8 cellular contexts compared by ENCODE assay signal in genomic region chr11:92886243-92886905, GRCh38.
DNase-seq lines count a peak whose midpoint lies in the region; ATAC-seq, FAIRE-seq and TF ChIP-seq lines count a peak whose summit lies in the region.

No MANE protein-coding gene starts in this region.

- H3K9me3 ChIP-seq in keratinocyte (ENCODE audit: control insufficient read depth, low read depth, low read length) = no peaks in the 10 kb centered on the region

- H3K27me3 Mint-ChIP-seq in type B pancreatic cell = peaks cover 6% of the 10 kb centered on the region
- no peaks in the 10 kb centered on the region for H3K27me3 Mint-ChIP-seq in natural killer cell (ENCODE audit: low read depth in 2 of 2)

- FAIRE-seq in keratinocyte (lab: Jason Lieb, UNC) = peak; percentile 64

- H2AFZ ChIP-seq in keratinocyte (ENCODE audit: control insufficient read depth, low read length) = no peak overlapping the region

- H3K4me3 ChIP-seq in brain microvascular endothelial cell (ENCODE audit: low read depth, low read length) = no peak overlapping the region
- no peak overlapping the region for H3K4me3 ChIP-seq in keratinocyte (ENCODE audit: control insufficient read depth in 2 of 3, extremely low read depth in 1 of 3, insufficient read depth in 2 of 3, low read depth in 1 of 3, low read length in 3 of 3)

- H3K36me3 Mint-ChIP-seq in type B pancreatic cell (peaks cover 44% of the 10 kb centered on the region), natural killer cell (no peaks in the 10 kb centered on the region)

- dilution Hi-C loops in keratinocyte (cut with MboI; ENCODE audit: extremely low pct_ligation_motif_present, low sequenced_read_pairs) = no loop called here

- in situ Hi-C loops in brain microvascular endothelial cell (cut with HindIII; ENCODE audit: low pct_ligation_motif_present, low sequenced_read_pairs) = no loop called here

- intact Hi-C loops in natural killer cell (cut with micrococcal nuclease) = no loop called here

- DNase-seq in DMS153 (lab: John Stamatoyannopoulos, UW) (peak; percentile 74), GM19238 (ENCODE audit: insufficient read length, low spot score) (peak; percentile 34), NCI-H510A treated with DMSO at 0.1 percent for 48 hours (lab: John Stamatoyannopoulos, UW) (peak; percentile 90), brain microvascular endothelial cell (peak; percentile 61), keratinocyte (ENCODE audit: low read depth, low spot score) (peak; percentile 23), type B pancreatic cell (ENCODE audit: extremely low spot score, unreplicated experiment) (no peak), natural killer cell (no peak)

- no peaks in the 10 kb centered on the region for H4K20me1 ChIP-seq in keratinocyte (ENCODE audit: control insufficient read depth, extremely low read depth, insufficient read depth, low read length)

- no peaks in the 10 kb centered on the region for H3K9me1 ChIP-seq in keratinocyte (ENCODE audit: control insufficient read depth, extremely low read depth, insufficient read depth, low read length)

- H3K27ac ChIP-seq in brain microvascular endothelial cell (no peak overlapping the region), keratinocyte (ENCODE audit: control insufficient read depth, insufficient read depth, low read length) (no peak overlapping the region)

- H3K9ac ChIP-seq in keratinocyte (ENCODE audit: control insufficient read depth, extremely low read depth, insufficient read depth, low read length) = no peak overlapping the region

- no peaks in the 10 kb centered on the region for H3K9me3 Mint-ChIP-seq in type B pancreatic cell
- no peaks in the 10 kb centered on the region for H3K9me3 Mint-ChIP-seq in natural killer cell

- no peaks in the 10 kb centered on the region for H3K79me2 ChIP-seq in keratinocyte (ENCODE audit: control insufficient read depth, insufficient read depth, low read length)

- H3K4me3 Mint-ChIP-seq in type B pancreatic cell (no peak overlapping the region), natural killer cell (no peak overlapping the region)

- TF ChIP-seq CTCF in brain microvascular endothelial cell (IDR thresholded peaks at IDR 0.05; ENCODE audit: low read depth, low read length, missing control alignments) = peak; percentile 73
- TF ChIP-seq CTCF in keratinocyte (optimal IDR thresholded peaks at IDR 0.05 in 1 of 3, IDR thresholded peaks at IDR 0.05 in 1 of 3, conservative IDR thresholded peaks at IDR 0.05 in 1 of 3; ENCODE audit: extremely low read depth in 1 of 3, insufficient read depth in 2 of 3, low read length in 3 of 3) = peak; percentile 67 to 89 (median 84)
- TF ChIP-seq CTCF in type B pancreatic cell (conservative IDR thresholded peaks at IDR 0.05) = peak; percentile 87
- no peak for TF ChIP-seq CTCF in natural killer cell (IDR thresholded peaks at IDR 0.05)

- H3K4me1 Mint-ChIP-seq in type B pancreatic cell (ENCODE audit: unreplicated experiment) (peaks cover 9% of the 10 kb centered on the region), natural killer cell (no peaks in the 10 kb centered on the region)

- no peaks in the 10 kb centered on the region for H3K27me3 ChIP-seq in brain microvascular endothelial cell (replicated peaks)
- no peaks in the 10 kb centered on the region for H3K27me3 ChIP-seq in keratinocyte (ENCODE audit: control insufficient read depth, extremely low read depth, insufficient read depth, low read length)

- peaks cover 15% of the 10 kb centered on the region for H3K4me1 ChIP-seq in keratinocyte (ENCODE audit: control insufficient read depth, extremely low read depth, insufficient read depth, low read length)

- peak overlapping the region; percentile 2 for H3K27ac Mint-ChIP-seq in type B pancreatic cell
- H3K27ac Mint-ChIP-seq in natural killer cell = no peak overlapping the region

- ATAC-seq in HG03521 (IDR thresholded peaks at IDR 0.05; ENCODE audit: unreplicated experiment) (peak; percentile 72), natural killer cell (no peak)

- H3K4me2 ChIP-seq in keratinocyte (ENCODE audit: control insufficient read depth, extremely low read depth, insufficient read depth, low read depth, low read length) = no peak overlapping the region

- no peaks in the 10 kb centered on the region for H3K36me3 ChIP-seq in brain microvascular endothelial cell (replicated peaks)
- H3K36me3 ChIP-seq in keratinocyte (ENCODE audit: control insufficient read depth in 2 of 2, extremely low read depth in 1 of 2, insufficient read depth in 2 of 2, low read length in 2 of 2) = no peaks in the 10 kb centered on the region

Comparison
In these comparisons a context has a peak if more than half of its experiments do, and no peak if none do; other contexts are left out.
1. DNase-seq: peak in DMS153 (single experiment), GM19238 (single experiment), NCI-H510A treated with DMSO at 0.1 percent for 48 hours (single experiment), brain microvascular endothelial cell (single experiment) and keratinocyte (single experiment); none in type B pancreatic cell (single experiment) and natural killer cell (single experiment).